Comparison of ENCODE assay signal across 18 cellular contexts in the genomic region with DNA sequence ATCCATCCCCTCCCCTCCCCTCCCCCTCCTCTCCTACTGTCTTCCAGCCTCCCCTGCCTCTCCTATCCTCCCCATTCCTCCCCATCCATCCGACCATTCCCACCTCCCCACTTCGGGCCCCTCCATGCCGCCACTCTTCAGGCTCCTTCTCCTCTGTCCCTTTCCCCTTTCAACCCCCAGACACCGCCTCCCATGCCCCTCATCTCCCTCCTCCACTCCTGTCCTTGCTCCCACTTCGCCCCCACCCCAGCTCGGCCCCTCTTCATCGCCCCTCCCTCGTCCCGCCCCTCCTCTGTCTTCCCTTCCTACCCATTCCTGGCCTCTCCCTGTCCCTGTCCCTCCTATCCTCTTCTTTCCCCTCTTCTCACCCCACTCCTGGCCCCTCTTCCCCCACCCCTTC. TPM values are rescaled to one million over a fixed set of nuclear protein-coding genes. Genes with fewer than 3 reads are reported as not detected.
DNase-seq lines count a peak whose midpoint lies in the region; ATAC-seq and TF ChIP-seq lines count a peak whose summit lies in the region.
"Had no signal": no experiment of that assay in that cellular context is flagged by ENCODE, and none has a peak within 500 bp of the region (broad histone marks: within the 10 kb centered on the region; RNA-seq: fewer than 3 reads in every experiment).

No MANE protein-coding gene starts in this region.

- no peak for ATAC-seq in GM21737 (IDR thresholded peaks at IDR 0.05; ENCODE audit: unreplicated experiment)

- dilution Hi-C loops in mammary epithelial cell (cut with HindIII; ENCODE audit: low sequenced_read_pairs) = no loop called here

- no peak for TF ChIP-seq EP300 in transverse colon (IDR thresholded peaks at IDR 0.05; ENCODE audit: low read depth)

- POLR2A ChIA-PET in MCF 10A (lab: Yijun Ruan, JAX) = interaction anchor here (0.7 to 4.6 kb wide), 9 partner anchors 11 to 1379 kb away, joined by 3 to 89 read pairs (median 16); partner anchors contain the start of gene NXT1
- POLR2A ChIA-PET in CD4-positive, alpha-beta memory T cell (lab: Charles Lee; ENCODE audit: partially characterized antibody) = no interaction called here

- H3K4me3 ChIP-seq in mammary epithelial cell (replicated peaks in 1 of 3; ENCODE audit: insufficient read depth in 1 of 3, low read depth in 2 of 3, low read length in 3 of 3) = no peak overlapping the region
- H3K4me3 ChIP-seq in transverse colon = no peak overlapping the region
- H3K4me3 ChIP-seq in CD4-positive, alpha-beta memory T cell (ENCODE audit: low read length in 2 of 2) = no peak overlapping the region

- TF ChIP-seq POLR2A in transverse colon (IDR thresholded peaks at IDR 0.05) = no peak

- BruUV-seq in MCF 10A (replicated peaks; lab: Mats Ljungman, UMichigan) (no TSS peak), mammary epithelial cell (replicated peaks; lab: Mats Ljungman, UMichigan) (no TSS peak)

- intact Hi-C loops in MCF 10A (cut with micrococcal nuclease) = no loop called here
- intact Hi-C loops in mammary epithelial cell (cut with micrococcal nuclease) = loop anchor here (1.0 kb wide), 1 partner anchor 32 kb away; no protein-coding TSS in a partner anchor
- intact Hi-C loops in dendritic cell treated with granulocyte-macrophage colony-stimulating factor and Interleukin-4, amounts not matched to agents 40 ng/mL and 50 ng/mL, for 4 days (cut with micrococcal nuclease) = loop anchor here (1.0 to 5.0 kb wide), 2 partner anchors 17 to 276 kb away; partner anchors contain the start of gene GZF1
- intact Hi-C loops in transverse colon (cut with DNase I; ENCODE audit: low total_unique reads) = loop anchor here (10.0 kb wide), 1 partner anchor 284 kb away; the partner anchor contains the start of gene NXT1
- intact Hi-C loops in CD4-positive, alpha-beta memory T cell (cut with micrococcal nuclease) = no loop called here

- H3K9me3 ChIP-seq in mammary epithelial cell (replicated peaks; ENCODE audit: insufficient read depth, low read length) = no peaks in the 10 kb centered on the region
- no peaks in the 10 kb centered on the region for H3K9me3 ChIP-seq in transverse colon
- no peaks in the 10 kb centered on the region for H3K9me3 ChIP-seq in CD4-positive, alpha-beta memory T cell (ENCODE audit: control insufficient read depth in 1 of 2, low read length in 2 of 2)
- H3K9me3 ChIP-seq: SK-N-SH, spleen had no signal

- H2AFZ ChIP-seq in mammary epithelial cell (ENCODE audit: low read depth, low read length) = no peak overlapping the region

- CTCF ChIA-PET in MCF 10A (lab: Yijun Ruan, JAX) = interaction anchor here (0.6 to 1.2 kb wide), 6 partner anchors 25 to 199 kb away, joined by 3 to 4 read pairs (median 3); partner anchors contain the start of gene CSTL1
- CTCF ChIA-PET in mammary epithelial cell (lab: Charles Lee; ENCODE audit: low non-redundant PET) = no interaction called here
- CTCF ChIA-PET in CD4-positive, alpha-beta memory T cell (lab: Charles Lee; ENCODE audit: partially characterized antibody) = no interaction called here

- no peak for TF ChIP-seq CTCF in MCF 10A (IDR thresholded peaks at IDR 0.05; ENCODE audit: unreplicated experiment)
- no peak for TF ChIP-seq CTCF in mammary epithelial cell (conservative IDR thresholded peaks at IDR 0.05 in 1 of 2, IDR thresholded peaks at IDR 0.05 in 1 of 2; ENCODE audit: extremely low read depth in 1 of 2, insufficient read depth in 1 of 2, low read depth in 1 of 2, low read length in 2 of 2)
- no peak for TF ChIP-seq CTCF in osteocyte (IDR thresholded peaks at IDR 0.05)
- no peak for TF ChIP-seq CTCF in transverse colon (IDR thresholded peaks at IDR 0.05)

- H3K4me2 ChIP-seq in mammary epithelial cell (ENCODE audit: insufficient read depth, low read depth, low read length) = no peak overlapping the region

- H3K4me1 ChIP-seq in mammary epithelial cell (ENCODE audit: insufficient read depth, low read length) (peaks cover 40% of the 10 kb centered on the region), transverse colon (peaks cover 5 to 34% (median 22%) of the 10 kb centered on the region in 4 donors)
- H3K4me1 ChIP-seq in CD4-positive, alpha-beta memory T cell (ENCODE audit: insufficient read depth, low read length) = no peaks in the 10 kb centered on the region

- H3K27me3 ChIP-seq in mammary epithelial cell (ENCODE audit: insufficient read depth, low read length) = no peaks in the 10 kb centered on the region
- no peaks in the 10 kb centered on the region for H3K27me3 ChIP-seq in transverse colon
- no peaks in the 10 kb centered on the region for H3K27me3 ChIP-seq in CD4-positive, alpha-beta memory T cell (ENCODE audit: insufficient read depth, low read length)
- H3K27me3 ChIP-seq: cardiac muscle cell had no signal

- H3K4me1 Mint-ChIP-seq in MCF 10A (ENCODE audit: insufficient read depth, unreplicated experiment) (peaks cover 46% of the 10 kb centered on the region), osteocyte (ENCODE audit: unreplicated experiment) (peaks cover 56% of the 10 kb centered on the region)
- H3K4me1 Mint-ChIP-seq in dendritic cell treated with granulocyte-macrophage colony-stimulating factor and Interleukin-4, amounts not matched to agents 40 ng/mL and 50 ng/mL, for 4 days (ENCODE audit: low read depth) = peaks cover 86% of the 10 kb centered on the region
- peaks cover 2 to 9% (median 3%) of the 10 kb centered on the region in 4 donors for H3K4me1 Mint-ChIP-seq in CD4-positive, alpha-beta memory T cell
- H3K4me1 Mint-ChIP-seq: stimulated activated effector memory CD8-positive, alpha-beta T cell treated with anti-CD3 and anti-CD28 coated beads, Interleukin-12 subunit alpha, Interleukin-12 subunit beta, amount 100 ng/mL, for 72 hours had no signal

- peaks cover 19% of the 10 kb centered on the region for H3K36me3 Mint-ChIP-seq in MCF 10A (ENCODE audit: insufficient read depth, unreplicated experiment)
- H3K36me3 Mint-ChIP-seq in dendritic cell treated with granulocyte-macrophage colony-stimulating factor and Interleukin-4, amounts not matched to agents 40 ng/mL and 50 ng/mL, for 4 days (ENCODE audit: low read depth) = peaks cover 43% of the 10 kb centered on the region
- H3K36me3 Mint-ChIP-seq in osteocyte (ENCODE audit: unreplicated experiment) = peaks cover 10% of the 10 kb centered on the region
- no peaks in the 10 kb centered on the region for H3K36me3 Mint-ChIP-seq in CD4-positive, alpha-beta memory T cell
- H3K36me3 Mint-ChIP-seq: stimulated activated effector memory CD8-positive, alpha-beta T cell treated with anti-CD3 and anti-CD28 coated beads, Interleukin-12 subunit alpha, Interleukin-12 subunit beta, amount 100 ng/mL, for 72 hours had no signal

- in situ Hi-C loops in mammary epithelial cell (cut with MboI; ENCODE audit: low sequenced_read_pairs in 2 of 2) = loop anchor here in 1 of 2 donors (25.0 kb wide), 1 partner anchor 1251 kb away; no protein-coding TSS in a partner anchor
- in situ Hi-C loops in transverse colon (cut with MboI; ENCODE audit: low pct_ligation_motif_present in 1 of 4, low pct_unique_long_range_greater_than_20kb in 1 of 4, low sequenced_read_pairs in 3 of 4) = no loop called here

- H3K27ac ChIP-seq in mammary epithelial cell (ENCODE audit: insufficient read depth, low read depth, low read length) (no peak overlapping the region), transverse colon (peak overlapping the region in 2 of 4 donors; percentile 98 to 99)
- no peak overlapping the region for H3K27ac ChIP-seq in CD4-positive, alpha-beta memory T cell (ENCODE audit: low read depth, low read length)
- H3K27ac ChIP-seq: cardiac muscle cell had no signal

- H3K9me3 Mint-ChIP-seq in MCF 10A (ENCODE audit: unreplicated experiment) (no peaks in the 10 kb centered on the region), osteocyte (ENCODE audit: unreplicated experiment) (no peaks in the 10 kb centered on the region)
- no peaks in the 10 kb centered on the region for H3K9me3 Mint-ChIP-seq in dendritic cell treated with granulocyte-macrophage colony-stimulating factor and Interleukin-4, amounts not matched to agents 40 ng/mL and 50 ng/mL, for 4 days
- H3K9me3 Mint-ChIP-seq in CD4-positive, alpha-beta memory T cell = no peaks in the 10 kb centered on the region
- H3K9me3 Mint-ChIP-seq: activated T-helper 1 cell treated with anti-CD3 and anti-CD28 coated beads, Interleukin-12 subunit alpha, Interleukin-12 subunit beta, Interleukin-2, Interleukin-4 antibody, amounts not matched to agents 30 ng/mL and 10 ng/mL and 1 ng/mL, durations not matched to agents 14 hours and 24 hours and 36 hours; stimulated activated effector memory CD8-positive, alpha-beta T cell treated with anti-CD3 and anti-CD28 coated beads, Interleukin-12 subunit alpha, Interleukin-12 subunit beta, amount 100 ng/mL, for 72 hours had no signal

- no peak for DNase-seq in MCF 10A (ENCODE audit: unreplicated experiment)
- DNase-seq in mammary epithelial cell = no peak
- peak; percentile 67 for DNase-seq in osteocyte (ENCODE audit: extremely low spot score, unreplicated experiment)
- DNase-seq in transverse colon = no peak
- no peak for DNase-seq in CD4-positive, alpha-beta memory T cell
- DNase-seq in NCI-H2171 treated with DMSO at 0.1 percent for 48 hours (lab: John Stamatoyannopoulos, UW) = no peak
- DNase-seq: activated naive CD4-positive, alpha-beta T cell treated with anti-CD3 and anti-CD28 coated beads, Interleukin-2, amount 50 U/mL, for 16 hours had no signal

- H3K4me3 Mint-ChIP-seq in MCF 10A (ENCODE audit: unreplicated experiment) = peak overlapping the region; percentile 91
- H3K4me3 Mint-ChIP-seq in dendritic cell treated with granulocyte-macrophage colony-stimulating factor and Interleukin-4, amounts not matched to agents 40 ng/mL and 50 ng/mL, for 4 days = no peak overlapping the region
- H3K4me3 Mint-ChIP-seq in osteocyte (ENCODE audit: unreplicated experiment) = no peak overlapping the region
- no peak overlapping the region for H3K4me3 Mint-ChIP-seq in CD4-positive, alpha-beta memory T cell
- H3K4me3 Mint-ChIP-seq: activated T-helper 1 cell treated with anti-CD3 and anti-CD28 coated beads, Interleukin-12 subunit alpha, Interleukin-12 subunit beta, Interleukin-2, Interleukin-4 antibody, amounts not matched to agents 30 ng/mL and 10 ng/mL and 1 ng/mL, durations not matched to agents 14 hours and 24 hours and 36 hours had no signal

- 100% methylated on average over 4 of the region's 9 CpGs for WGBS in mammary epithelial cell (ENCODE audit: low coverage, missing lambda C conversion rate)
- WGBS in transverse colon (ENCODE audit: low coverage in 1 of 2), 2 donors = 55 to 70% methylated on average over 7 to 8 of the region's 9 CpGs

- no peaks in the 10 kb centered on the region for H4K20me1 ChIP-seq in mammary epithelial cell (ENCODE audit: insufficient read depth, low read length)

- no peak overlapping the region for H3K27ac Mint-ChIP-seq in MCF 10A (ENCODE audit: low read depth, unreplicated experiment)
- peak overlapping the region; percentile 94 for H3K27ac Mint-ChIP-seq in dendritic cell treated with granulocyte-macrophage colony-stimulating factor and Interleukin-4, amounts not matched to agents 40 ng/mL and 50 ng/mL, for 4 days
- no peak overlapping the region for H3K27ac Mint-ChIP-seq in osteocyte (ENCODE audit: unreplicated experiment)
- no peak overlapping the region for H3K27ac Mint-ChIP-seq in CD4-positive, alpha-beta memory T cell
- H3K27ac Mint-ChIP-seq: activated T-helper 1 cell treated with anti-CD3 and anti-CD28 coated beads, Interleukin-12 subunit alpha, Interleukin-12 subunit beta, Interleukin-2, Interleukin-4 antibody, amounts not matched to agents 30 ng/mL and 10 ng/mL and 1 ng/mL, durations not matched to agents 14 hours and 24 hours and 36 hours; stimulated activated effector memory CD8-positive, alpha-beta T cell treated with anti-CD3 and anti-CD28 coated beads, Interleukin-12 subunit alpha, Interleukin-12 subunit beta, amount 100 ng/mL, for 72 hours had no signal

- peaks cover 35% of the 10 kb centered on the region for H3K79me2 ChIP-seq in mammary epithelial cell (ENCODE audit: insufficient read depth, low read length)

- H3K27me3 Mint-ChIP-seq in MCF 10A (ENCODE audit: insufficient read depth, unreplicated experiment) (no peaks in the 10 kb centered on the region), osteocyte (ENCODE audit: unreplicated experiment) (no peaks in the 10 kb centered on the region)
- H3K27me3 Mint-ChIP-seq in dendritic cell treated with granulocyte-macrophage colony-stimulating factor and Interleukin-4, amounts not matched to agents 40 ng/mL and 50 ng/mL, for 4 days = no peaks in the 10 kb centered on the region
- peaks cover 18 to 22% of the 10 kb centered on the region in 2 donors for H3K27me3 Mint-ChIP-seq in CD4-positive, alpha-beta memory T cell

- H3K9ac ChIP-seq in mammary epithelial cell (ENCODE audit: insufficient read depth, low read length) = no peak overlapping the region

- H3K36me3 ChIP-seq in mammary epithelial cell (ENCODE audit: insufficient read depth, low read length) = peaks cover 5% of the 10 kb centered on the region
- H3K36me3 ChIP-seq in transverse colon = peaks cover 0 to 5% (median 2%) of the 10 kb centered on the region in 4 donors
- H3K36me3 ChIP-seq in CD4-positive, alpha-beta memory T cell (ENCODE audit: insufficient read depth, low read length) = no peaks in the 10 kb centered on the region
- H3K36me3 ChIP-seq: cardiac muscle cell had no signal

RNA-seq across cellular contexts. Expression of gene CST3, which starts 0.6 kb away (rescaled TPM):
- total RNA-seq in MCF 10A (2022) (303 and 315 TPM in 2 replicates), mammary epithelial cell (100 to 1,000 TPM; 158 to 380 TPM), osteocyte (705 and 710 TPM in 2 replicates), transverse colon (1,000 to 10,000 TPM in 2 of 4 donors, 100 to 1,000 TPM in 2; 607 to 1,755 (median 1,289) TPM)
- polyA plus RNA-seq in mammary epithelial cell = 340 TPM
- 272 TPM for polyA minus RNA-seq in mammary epithelial cell
- 1 to 10 TPM; 8.1 to 8.3 TPM for total RNA-seq in CD4-positive, alpha-beta memory T cell
- 1 to 10 TPM in 1 of 2 donors, under 1 TPM in 1; 0.31 to 4.2 TPM for polyA plus RNA-seq in CD4-positive, alpha-beta memory T cell

RNA-seq across cellular contexts. Expression of gene CST9, which starts 32.6 kb away (rescaled TPM):
- total RNA-seq in MCF 10A (2022) (not detected in 2 replicates), mammary epithelial cell (not detected), osteocyte (not detected in 2 replicates), transverse colon (not detected)
- polyA plus RNA-seq in mammary epithelial cell = not detected
- polyA minus RNA-seq in mammary epithelial cell = not detected
- total RNA-seq in CD4-positive, alpha-beta memory T cell = not detected
- not detected for polyA plus RNA-seq in CD4-positive, alpha-beta memory T cell
- total RNA-seq: activated T-helper 1 cell treated with anti-CD3 and anti-CD28 coated beads, Interleukin-12 subunit alpha, Interleukin-12 subunit beta, Interleukin-2, Interleukin-4 antibody, amounts not matched to agents 30 ng/mL and 10 ng/mL and 1 ng/mL, durations not matched to agents 14 hours and 24 hours and 36 hours; cardiac muscle cell; kidney epithelial cell; renal cortical epithelial cell; RPMI7951; spleen; T-helper 2 cell treated with Interferon-gamma antibody and Interleukin-4, amounts not matched to agents 100 ng/mL and 5 ng/mL, for 36 hours had no signal
- polyA plus RNA-seq: cardiac muscle cell, SK-N-SH, spleen had no signal

RNA-seq across cellular contexts. Expression of gene CST4, which starts 50.5 kb away (rescaled TPM):
- total RNA-seq in MCF 10A (2022) (not detected in 2 replicates), mammary epithelial cell (not detected), osteocyte (not detected in 2 replicates), transverse colon (not detected)
- polyA plus RNA-seq in mammary epithelial cell = not detected
- not detected for polyA minus RNA-seq in mammary epithelial cell
- total RNA-seq in CD4-positive, alpha-beta memory T cell = not detected
- not detected for polyA plus RNA-seq in CD4-positive, alpha-beta memory T cell
- total RNA-seq: activated T-helper 1 cell treated with anti-CD3 and anti-CD28 coated beads, Interleukin-12 subunit alpha, Interleukin-12 subunit beta, Interleukin-2, Interleukin-4 antibody, amounts not matched to agents 30 ng/mL and 10 ng/mL and 1 ng/mL, durations not matched to agents 14 hours and 24 hours and 36 hours; cardiac muscle cell; kidney epithelial cell; renal cortical epithelial cell; RPMI7951; spleen; T-helper 2 cell treated with Interferon-gamma antibody and Interleukin-4, amounts not matched to agents 100 ng/mL and 5 ng/mL, for 36 hours had no signal
- polyA plus RNA-seq: cardiac muscle cell, SK-N-SH, spleen had no signal

Comparison
In these comparisons a context has a peak if more than half of its experiments do, and no peak if none do; other contexts are left out.
1. intact Hi-C loops: an anchor here in mammary epithelial cell (1.0 kb wide), dendritic cell treated with granulocyte-macrophage colony-stimulating factor and Interleukin-4, amounts not matched to agents 40 ng/mL and 50 ng/mL, for 4 days (1.0 to 5.0 kb wide) and transverse colon (10.0 kb wide); none called in MCF 10A and CD4-positive, alpha-beta memory T cell.
2. RNA of gene CST3, which starts 0.6 kb away (total RNA-seq): 607 to 1,755 TPM in transverse colon, 705 to 710 TPM in osteocyte, 158 to 380 TPM in mammary epithelial cell and 303 to 315 TPM in MCF 10A; 8.1 to 8.3 TPM in CD4-positive, alpha-beta memory T cell; every median in the first group is over 10 times any median in the second.